Comparison of ENCODE assay signal across 23 cellular contexts in genomic region chr1:38310079-38310478, GRCh38.
A peak's percentile ranks its signal among the peaks of the same experiment; 100 is the strongest.
DNase-seq lines count a peak whose midpoint lies in the region; ATAC-seq, FAIRE-seq and TF ChIP-seq lines count a peak whose summit lies in the region.
"Had no signal": no experiment of that assay in that cellular context is flagged by ENCODE, and none has a peak within 500 bp of the region (broad histone marks: within the 10 kb centered on the region; RNA-seq: fewer than 3 reads in every experiment).

No MANE protein-coding gene starts in this region.

- POLR2A ChIA-PET in HEK293 (lab: Yijun Ruan, JAX) (no interaction called here), H1 (lab: Charles Lee; ENCODE audit: partially characterized antibody) (interaction anchor here (1.4 kb wide), 1 partner anchor 15 kb away, joined by 5 read pairs; no protein-coding TSS in a partner anchor), HEK293T (lab: Yijun Ruan, JAX) (interaction anchor here (0.8 kb wide), 1 partner anchor 170 kb away, joined by 3 read pairs; no protein-coding TSS in a partner anchor)

- no peak overlapping the region for H3K4me3 Mint-ChIP-seq in activated T-cell treated with anti-CD3 and anti-CD28 coated beads, Interleukin-2, amount 50 U/mL, for 4 hours
- H3K4me3 Mint-ChIP-seq: B cell; CD4-positive, CD25-positive, alpha-beta regulatory T cell; CD8-positive, alpha-beta T cell; GM23338 had no signal

- TF ChIP-seq POLR2A in H1 (IDR thresholded peaks at IDR 0.05; ENCODE audit: control extremely low read depth in 1 of 2, low read depth in 2 of 2, low read length in 2 of 2): no peak

- DNase-seq in H1 (ENCODE audit: low read depth in 1 of 2, low spot score in 2 of 2) (no peak), left kidney (ENCODE audit: low read depth, low spot score) (peak; percentile 69), HEK293T (ENCODE audit: extremely low spot score) (no peak)
- no peak for DNase-seq in activated T-cell treated with anti-CD3 and anti-CD28 coated beads, Interleukin-2, amount 50 U/mL, for 4 hours
- DNase-seq: CD4-positive, CD25-positive, alpha-beta regulatory T cell; CD8-positive, alpha-beta T cell; DMS 273 treated with DMSO at 0.1 percent for 48 hours; DMS79; EL; GDM1 had no signal

- H4K91ac ChIP-seq in H1 (replicated peaks; ENCODE audit: insufficient read length, low read length): no peak overlapping the region

- H3K27me3 ChIP-seq in H1 (replicated peaks in 1 of 4; ENCODE audit: control insufficient read depth in 3 of 4, extremely low read depth in 1 of 4, insufficient read depth in 3 of 4, low read length in 3 of 4): no peaks in the 10 kb centered on the region
- H3K27me3 ChIP-seq: BLaER1 had no signal

- H3K14ac ChIP-seq in H1 (ENCODE audit: insufficient read length): no peak overlapping the region

- peaks cover 29% of the 10 kb centered on the region for H3K27me3 Mint-ChIP-seq in activated T-cell treated with anti-CD3 and anti-CD28 coated beads, Interleukin-2, amount 50 U/mL, for 4 hours (ENCODE audit: low read depth)

- H3K79me1 ChIP-seq in H1 (ENCODE audit: low read depth, low read length): no peaks in the 10 kb centered on the region

- no peak overlapping the region for H3K4me3 ChIP-seq in HEK293 (ENCODE audit: low read depth, low read length)
- no peak overlapping the region for H3K4me3 ChIP-seq in H1 (ENCODE audit: extremely low read depth in 1 of 4, insufficient read depth in 2 of 4, low read depth in 3 of 4, low read length in 4 of 4)
- H3K4me3 ChIP-seq: BLaER1, GM12878, GM23338, HAP-1 had no signal

- H2BK20ac ChIP-seq in H1 (ENCODE audit: low read length): no peak overlapping the region

- no peak for TF ChIP-seq EP300 in H1 (IDR thresholded peaks at IDR 0.05; ENCODE audit: borderline replicate concordance in 1 of 2, low read depth in 2 of 2, low read length in 2 of 2)

- 95% methylated on average over 1 of the region's 1 CpG; no CpG with 5 or more reads in 1 of the 2 experiments for WGBS in H1 (ENCODE audit: extremely low coverage in 1 of 2, insufficient coverage in 1 of 2, insufficient read length in 1 of 2, insufficient replicate concordance in 2 of 2, low coverage in 1 of 2, low lambda C conversion rate in 2 of 2, missing lambda C conversion rate in 1 of 2), 2 experiments

- TF ChIP-seq RAD21 in H1 (IDR thresholded peaks at IDR 0.05 in 1 of 2, conservative IDR thresholded peaks at IDR 0.05 in 1 of 2; ENCODE audit: low read depth in 2 of 2, low read length in 2 of 2): no peak

- no peaks in the 10 kb centered on the region for H3K36me3 Mint-ChIP-seq in activated T-cell treated with anti-CD3 and anti-CD28 coated beads, Interleukin-2, amount 50 U/mL, for 4 hours (ENCODE audit: insufficient read depth)
- H3K36me3 Mint-ChIP-seq: CD4-positive, CD25-positive, alpha-beta regulatory T cell; CD8-positive, alpha-beta T cell had no signal

- no peak overlapping the region for H3K9ac ChIP-seq in H1 (replicated peaks in 1 of 4; ENCODE audit: extremely low read depth in 1 of 4, low read depth in 3 of 4, low read length in 3 of 4)
- H3K9ac ChIP-seq: BLaER1 had no signal

- H2BK12ac ChIP-seq in H1 (ENCODE audit: low read depth, low read length): no peak overlapping the region

- no peaks in the 10 kb centered on the region for H3K9me3 ChIP-seq in HEK293 (ENCODE audit: control insufficient read depth, insufficient read depth, low read depth, low read length)
- H3K9me3 ChIP-seq in H1 (ENCODE audit: insufficient read depth in 2 of 2, low read depth in 1 of 2, low read length in 1 of 2): no peaks in the 10 kb centered on the region; a peak in 1 of 4 replicates
- H3K9me3 ChIP-seq: HAP-1 had no signal

- no peak overlapping the region for H3K56ac ChIP-seq in H1 (replicated peaks; ENCODE audit: insufficient read length, low read depth, low read length)

- H3K9me3 Mint-ChIP-seq in activated T-cell treated with anti-CD3 and anti-CD28 coated beads, Interleukin-2, amount 50 U/mL, for 4 hours: no peaks in the 10 kb centered on the region
- H3K9me3 Mint-ChIP-seq: CD8-positive, alpha-beta T cell; GM23338 had no signal

- H4K5ac ChIP-seq in H1 (ENCODE audit: insufficient read length, low read depth, low read length): no peak overlapping the region

- H3K4me1 ChIP-seq in HEK293 (ENCODE audit: control insufficient read depth, insufficient read depth, low read length) (no peaks in the 10 kb centered on the region), H1 (replicated peaks in 1 of 4; ENCODE audit: control insufficient read depth in 3 of 4, insufficient read depth in 4 of 4, low read length in 3 of 4) (no peaks in the 10 kb centered on the region)
- H3K4me1 ChIP-seq: BLaER1, HAP-1 had no signal

- H3K23ac ChIP-seq in H1 (ENCODE audit: insufficient read length): no peak overlapping the region

- no peak overlapping the region for H2AFZ ChIP-seq in H1 (ENCODE audit: low read length)
- H2AFZ ChIP-seq: GM23338 had no signal

- H3K4me2 ChIP-seq in H1 (ENCODE audit: insufficient read depth in 1 of 2, low read depth in 2 of 2, low read length in 2 of 2): no peak overlapping the region
- H3K4me2 ChIP-seq: BLaER1, GM23338 had no signal

- no peak overlapping the region for H4K8ac ChIP-seq in H1 (ENCODE audit: extremely low read depth, insufficient read depth, low read length)

- no peak overlapping the region for H3K18ac ChIP-seq in H1 (ENCODE audit: extremely low read depth, low read length)

- H3K27ac ChIP-seq in HEK293 (ENCODE audit: extremely low read depth, low read depth, low read length) (no peak overlapping the region), H1 (ENCODE audit: low read depth, low read length) (no peak overlapping the region)
- H3K27ac ChIP-seq: 22Rv1, BLaER1, C4-2B had no signal

- no peaks in the 10 kb centered on the region for H3K23me2 ChIP-seq in H1 (ENCODE audit: low read depth, low read length)

- no peaks in the 10 kb centered on the region for H3K4me1 Mint-ChIP-seq in activated T-cell treated with anti-CD3 and anti-CD28 coated beads, Interleukin-2, amount 50 U/mL, for 4 hours (ENCODE audit: low read depth)
- H3K4me1 Mint-ChIP-seq: CD4-positive, CD25-positive, alpha-beta regulatory T cell; GM23338 had no signal

- no peaks in the 10 kb centered on the region for H4K20me1 ChIP-seq in H1 (replicated peaks in 1 of 2; ENCODE audit: control insufficient read depth in 1 of 2, insufficient read depth in 2 of 2, low read length in 2 of 2)
- H4K20me1 ChIP-seq: BLaER1 had no signal

- 0 out of 2 replicates have a peak overlapping the region, but pooled peaks have one; percentile 83 for H2BK15ac ChIP-seq in H1 (ENCODE audit: low read length)

- CTCF ChIA-PET in HEK293 (lab: Yijun Ruan, JAX) (interaction anchor here (0.5 to 0.7 kb wide), 2 partner anchors 91 to 572 kb away, joined by 4 read pairs; no protein-coding TSS in a partner anchor), H1 (lab: Charles Lee; ENCODE audit: partially characterized antibody) (interaction anchor here (0.7 kb wide), 1 partner anchor 32 kb away, joined by 3 read pairs; no protein-coding TSS in a partner anchor), HEK293T (lab: Yijun Ruan, JAX) (no interaction called here)

- no peaks in the 10 kb centered on the region for H3K36me3 ChIP-seq in HEK293 (ENCODE audit: control insufficient read depth in 2 of 2, insufficient read depth in 1 of 2, low read length in 2 of 2)
- no peaks in the 10 kb centered on the region for H3K36me3 ChIP-seq in H1 (ENCODE audit: control insufficient read depth in 2 of 4, insufficient read depth in 4 of 4, low read length in 3 of 4)
- H3K36me3 ChIP-seq: BLaER1, HAP-1 had no signal

- TF ChIP-seq CTCF in HEK293 (tag by site-specific recombination; IDR thresholded peaks at IDR 0.05): no peak
- no peak for TF ChIP-seq CTCF in H1 (IDR thresholded peaks at IDR 0.05; ENCODE audit: control extremely low read depth in 1 of 3, insufficient read depth in 1 of 3, low read depth in 1 of 3, low read length in 3 of 3)

- H3K4ac ChIP-seq in H1 (replicated peaks; ENCODE audit: insufficient read length, low read depth, low read length): no peak overlapping the region

- FAIRE-seq in H1 (lab: Jason Lieb, UNC): no peak
- FAIRE-seq: A204.1, D721Med, GM12878, GM19239, H54 had no signal

- no peak overlapping the region for H2AK5ac ChIP-seq in H1 (ENCODE audit: low read depth, low read length)

- no peak overlapping the region for H2BK5ac ChIP-seq in H1 (ENCODE audit: low read depth, low read length)

- no peaks in the 10 kb centered on the region for H3K79me2 ChIP-seq in H1 (ENCODE audit: control insufficient read depth in 1 of 2, insufficient read depth in 2 of 2, low read length in 2 of 2)

- no peak for ATAC-seq in activated T-cell treated with anti-CD3 and anti-CD28 coated beads, Interleukin-2, amount 50 U/mL, for 4 hours
- no peak for ATAC-seq in GM21528 (IDR thresholded peaks at IDR 0.05; ENCODE audit: low FRiP score, unreplicated experiment)
- ATAC-seq: CD8-positive, alpha-beta T cell; GM12878; GM23338 had no signal

- H2BK120ac ChIP-seq in H1 (replicated peaks; ENCODE audit: low read depth, low read length): no peak overlapping the region

TF ChIP-seq in HEK293, 187 proteins besides CTCF, POLR2A, EP300 and RAD21:
- TF ChIP-seq EGR2 (tag by site-specific recombination; IDR thresholded peaks at IDR 0.05; ENCODE audit: low read depth) (peak; percentile 45; the same call in 1 of the 2 replicates), ZNF549 (tag by site-specific recombination; IDR thresholded peaks at IDR 0.05) (no peak), KLF16 (tag by site-specific recombination; IDR thresholded peaks at IDR 0.05) (no peak), ZNF544 (tag by site-specific recombination; IDR thresholded peaks at IDR 0.05) (no peak), ZNF23 (tag by site-specific recombination; IDR thresholded peaks at IDR 0.05; ENCODE audit: borderline replicate concordance) (no peak)
TF ChIP-seq in HEK293: peak in this region for 1.

TF ChIP-seq in H1, 55 proteins besides CTCF, POLR2A, EP300 and RAD21:
- TF ChIP-seq BRCA1 (IDR thresholded peaks at IDR 0.05; ENCODE audit: low read depth, low read length) (no peak), ZNF274 (IDR thresholded peaks at IDR 0.05; ENCODE audit: borderline replicate concordance, extremely low read depth, low read length) (no peak), YY1 (IDR thresholded peaks at IDR 0.05; ENCODE audit: low read depth, low read length) (no peak)
TF ChIP-seq in H1: peak in this region for 0.

TF ChIP-seq in HEK293T, 16 proteins besides CTCF, POLR2A, EP300 and RAD21 (continues in another document):
- TF ChIP-seq CTBP1 (IDR thresholded peaks at IDR 0.05; ENCODE audit: borderline replicate concordance) (no peak), SUZ12 (IDR thresholded peaks at IDR 0.05) (no peak), PKNOX1 (IDR thresholded peaks at IDR 0.05) (no peak), ELF4 (IDR thresholded peaks at IDR 0.05) (no peak), L3MBTL2 (conservative IDR thresholded peaks at IDR 0.05) (no peak), HDGF (IDR thresholded peaks at IDR 0.05; ENCODE audit: borderline replicate concordance) (no peak)
